Comparison of ENCODE assay signal across 19 cellular contexts in genomic region chr13:85825454-85825853, GRCh38. TPM values are rescaled to one million over a fixed set of nuclear protein-coding genes. Genes with fewer than 3 reads are reported as not detected.
DNase-seq lines count a peak whose midpoint lies in the region; ATAC-seq and TF ChIP-seq lines count a peak whose summit lies in the region.
"Had no signal": no experiment of that assay in that cellular context is flagged by ENCODE, and none has a peak within 500 bp of the region (broad histone marks: within the 10 kb centered on the region; RNA-seq: fewer than 3 reads in every experiment).

No MANE protein-coding gene starts in this region.

- POLR2A ChIA-PET in CD4-positive, alpha-beta T cell (lab: Charles Lee), result no interaction called here

- no peaks in the 10 kb centered on the region for H4K20me1 ChIP-seq in smooth muscle cell (ENCODE audit: low read depth)
- H4K20me1 ChIP-seq: BLaER1 treated with 17β-estradiol and CSF1 and Interleukin-3, amounts not matched to agents 10 nM and 100 nM had no signal

- H3K4me3 Mint-ChIP-seq in activated naive CD4-positive, alpha-beta T cell treated with anti-CD3 and anti-CD28 coated beads for 36 hours, result no peak overlapping the region
- H3K4me3 Mint-ChIP-seq in CD4-positive, alpha-beta T cell, result no peak overlapping the region
- H3K4me3 Mint-ChIP-seq: CD8-positive, alpha-beta memory T cell had no signal

- H3K36me3 ChIP-seq in smooth muscle cell (ENCODE audit: low read depth), result no peaks in the 10 kb centered on the region
- H3K36me3 ChIP-seq: BLaER1 treated with 17β-estradiol and CSF1 and Interleukin-3, amounts not matched to agents 10 nM and 100 nM; SJSA1 had no signal

- peaks cover 3% of the 10 kb centered on the region for H3K4me1 ChIP-seq in smooth muscle cell (ENCODE audit: low read depth)
- H3K4me1 ChIP-seq: BLaER1 treated with 17β-estradiol and CSF1 and Interleukin-3, amounts not matched to agents 10 nM and 100 nM; SJSA1 had no signal

- CTCF ChIA-PET in activated naive CD4-positive, alpha-beta T cell treated with anti-CD3 and anti-CD28 coated beads for 36 hours (lab: Charles Lee), result no interaction called here
- CTCF ChIA-PET in CD4-positive, alpha-beta T cell (lab: Charles Lee), result no interaction called here

- peak; percentile 5 for DNase-seq in HCEC 1CT
- peak; percentile 8 for DNase-seq in RPMI7951 (ENCODE audit: low read depth)
- DNase-seq in choroid plexus epithelial cell (ENCODE audit: low read depth), result peak; percentile 23
- no peak for DNase-seq in smooth muscle cell (lab: John Stamatoyannopoulos, UW; ENCODE audit: unreplicated experiment)
- no peak for DNase-seq in NCI-H748 treated with DMSO at 0.1 percent for 48 hours (lab: John Stamatoyannopoulos, UW)
- DNase-seq in activated naive CD4-positive, alpha-beta T cell treated with anti-CD3 and anti-CD28 coated beads for 36 hours, result no peak
- no peak for DNase-seq in CD4-positive, alpha-beta T cell
- DNase-seq: CD8-positive, alpha-beta memory T cell; DMS53; H7; KBM-7; NCI-H1417 treated with DMSO at 0.1 percent for 48 hours; NCI-H187 treated with DMSO at 0.1 percent for 48 hours; NCI-H2227 treated with DMSO at 0.1 percent for 48 hours; NCI-H524 treated with DMSO at 0.1 percent for 48 hours; PC-3; SW 1271 had no signal

- H3F3A ChIP-seq in smooth muscle cell (ENCODE audit: low read depth), result peaks cover 3% of the 10 kb centered on the region

- H3K27ac ChIP-seq in smooth muscle cell (ENCODE audit: low read depth), result peak overlapping the region; percentile 95
- no peak overlapping the region for H3K27ac ChIP-seq in CD4-positive, alpha-beta T cell (ENCODE audit: low read depth, low read length)
- H3K27ac ChIP-seq: BLaER1 treated with 17β-estradiol and CSF1 and Interleukin-3, amounts not matched to agents 10 nM and 100 nM; SJSA1 had no signal

- H3K9me3 Mint-ChIP-seq in activated naive CD4-positive, alpha-beta T cell treated with anti-CD3 and anti-CD28 coated beads for 36 hours, result no peaks in the 10 kb centered on the region
- H3K9me3 Mint-ChIP-seq in CD4-positive, alpha-beta T cell, result no peaks in the 10 kb centered on the region

- H3K27me3 Mint-ChIP-seq in activated naive CD4-positive, alpha-beta T cell treated with anti-CD3 and anti-CD28 coated beads for 36 hours (ENCODE audit: low read depth), result peaks cover 1% of the 10 kb centered on the region
- H3K27me3 Mint-ChIP-seq in CD4-positive, alpha-beta T cell, result no peaks in the 10 kb centered on the region
- H3K27me3 Mint-ChIP-seq: CD8-positive, alpha-beta memory T cell had no signal

- TF ChIP-seq CTCF in choroid plexus epithelial cell (conservative IDR thresholded peaks at IDR 0.05; ENCODE audit: low read depth, low read length), result no peak
- no peak for TF ChIP-seq CTCF in smooth muscle cell (IDR thresholded peaks at IDR 0.05; ENCODE audit: borderline replicate concordance, insufficient read depth, poor library complexity, severe bottlenecking)
- TF ChIP-seq CTCF in CD4-positive, alpha-beta T cell (IDR thresholded peaks at IDR 0.05), result no peak

- no peaks in the 10 kb centered on the region for H3K4me1 Mint-ChIP-seq in activated naive CD4-positive, alpha-beta T cell treated with anti-CD3 and anti-CD28 coated beads for 36 hours (ENCODE audit: low read depth)
- H3K4me1 Mint-ChIP-seq in CD4-positive, alpha-beta T cell (ENCODE audit: low read depth), result no peaks in the 10 kb centered on the region
- H3K4me1 Mint-ChIP-seq: CD8-positive, alpha-beta memory T cell had no signal

- peak overlapping the region; percentile 27 for H3K4me2 ChIP-seq in smooth muscle cell
- H3K4me2 ChIP-seq: BLaER1 treated with 17β-estradiol and CSF1 and Interleukin-3, amounts not matched to agents 10 nM and 100 nM had no signal

- no peaks in the 10 kb centered on the region for H3K36me3 Mint-ChIP-seq in activated naive CD4-positive, alpha-beta T cell treated with anti-CD3 and anti-CD28 coated beads for 36 hours (ENCODE audit: low read depth)
- no peaks in the 10 kb centered on the region for H3K36me3 Mint-ChIP-seq in CD4-positive, alpha-beta T cell (ENCODE audit: low read depth)
- H3K36me3 Mint-ChIP-seq: CD8-positive, alpha-beta memory T cell had no signal

- H3K9me3 ChIP-seq in smooth muscle cell (replicated peaks; ENCODE audit: low read depth), result no peaks in the 10 kb centered on the region
- no peaks in the 10 kb centered on the region for H3K9me3 ChIP-seq in CD4-positive, alpha-beta T cell (ENCODE audit: control insufficient read depth, low read length)
- H3K9me3 ChIP-seq: BLaER1 treated with 17β-estradiol and CSF1 and Interleukin-3, amounts not matched to agents 10 nM and 100 nM; SJSA1 had no signal

- 9% methylated on average over 3 of the region's 3 CpGs for WGBS in smooth muscle cell (ENCODE audit: low lambda C conversion rate)

- H3K4me3 ChIP-seq in choroid plexus epithelial cell (ENCODE audit: low read depth, low read length) (no peak overlapping the region), smooth muscle cell (no peak overlapping the region)
- H3K4me3 ChIP-seq: BLaER1 treated with 17β-estradiol and CSF1 and Interleukin-3, amounts not matched to agents 10 nM and 100 nM; SJSA1 had no signal

- H2AFZ ChIP-seq in smooth muscle cell (ENCODE audit: low read depth), result peak overlapping the region; percentile 82

- intact Hi-C loops in activated naive CD4-positive, alpha-beta T cell treated with anti-CD3 and anti-CD28 coated beads for 36 hours (cut with micrococcal nuclease), result loop anchor here (5.0 kb wide), 2 partner anchors 908 to 928 kb away; no protein-coding TSS in a partner anchor
- intact Hi-C loops in CD4-positive, alpha-beta T cell (cut with DNase I, micrococcal nuclease), result no loop called here

- no peaks in the 10 kb centered on the region for H3K27me3 ChIP-seq in smooth muscle cell (ENCODE audit: low read depth)
- no peaks in the 10 kb centered on the region for H3K27me3 ChIP-seq in CD4-positive, alpha-beta T cell (ENCODE audit: control insufficient read depth, insufficient read depth, low read length)
- H3K27me3 ChIP-seq: BLaER1 treated with 17β-estradiol and CSF1 and Interleukin-3, amounts not matched to agents 10 nM and 100 nM; SJSA1 had no signal

- H3K9ac ChIP-seq in smooth muscle cell (ENCODE audit: low read depth), result peak overlapping the region; percentile 59
- H3K9ac ChIP-seq: BLaER1 treated with 17β-estradiol and CSF1 and Interleukin-3, amounts not matched to agents 10 nM and 100 nM had no signal

- no peak for ATAC-seq in CD4-positive, alpha-beta T cell (ENCODE audit: poor library complexity)
- ATAC-seq: PC-3 had no signal

- no peaks in the 10 kb centered on the region for H3K79me2 ChIP-seq in smooth muscle cell (ENCODE audit: low read depth)

- no peak overlapping the region for H3K27ac Mint-ChIP-seq in activated naive CD4-positive, alpha-beta T cell treated with anti-CD3 and anti-CD28 coated beads for 36 hours
- H3K27ac Mint-ChIP-seq in CD4-positive, alpha-beta T cell, result no peak overlapping the region
- H3K27ac Mint-ChIP-seq: CD8-positive, alpha-beta memory T cell had no signal

RNA-seq across cellular contexts. Expression of gene SLITRK6, which starts 26.2 kb away (rescaled TPM):
- total RNA-seq in RPMI7951 (2014; rRNA removed; shearing (Covaris generic)), result 1.8 and 3.1 TPM in 2 replicates
- 113 and 115 TPM in 2 replicates for total RNA-seq in smooth muscle cell
- polyA plus RNA-seq in smooth muscle cell, result 8.7 and 65.7 TPM in 2 replicates
- not detected for total RNA-seq in activated naive CD4-positive, alpha-beta T cell treated with anti-CD3 and anti-CD28 coated beads for 36 hours
- not detected for total RNA-seq in CD4-positive, alpha-beta T cell
- total RNA-seq: CD8-positive, alpha-beta memory T cell had no signal
- polyA plus RNA-seq: CD8-positive, alpha-beta memory T cell had no signal

Comparison
In these comparisons a context has a peak if more than half of its experiments do, and no peak if none do; other contexts are left out.
1. DNase-seq: peak in HCEC 1CT (single experiment), RPMI7951 (single experiment) and choroid plexus epithelial cell (single experiment); none in smooth muscle cell (single experiment), NCI-H748 treated with DMSO at 0.1 percent for 48 hours (single experiment), activated naive CD4-positive, alpha-beta T cell treated with anti-CD3 and anti-CD28 coated beads for 36 hours (single experiment) and CD4-positive, alpha-beta T cell (0 of 10).
2. RNA of gene SLITRK6, which starts 26.2 kb away (total RNA-seq): 113 to 115 TPM in smooth muscle cell; 1.8 to 3.1 TPM in RPMI7951, not detected in activated naive CD4-positive, alpha-beta T cell treated with anti-CD3 and anti-CD28 coated beads for 36 hours and not detected in CD4-positive, alpha-beta T cell; every median in the first group is over 10 times any median in the second.